8 cellular contexts compared by ENCODE assay signal in genomic region chr10:74078037-74078436, GRCh38.
DNase-seq lines count a peak whose midpoint lies in the region; ATAC-seq, FAIRE-seq and TF ChIP-seq lines count a peak whose summit lies in the region.

No MANE protein-coding gene starts in this region.

- H3K27ac ChIP-seq in sigmoid colon, result peak overlapping the region; percentile 10 to 58 (median 38)
- H3K27ac ChIP-seq in upper lobe of right lung, result no peak overlapping the region

- TF ChIP-seq CTCF in sigmoid colon (IDR thresholded peaks at IDR 0.05) (no peak), D721Med (IDR thresholded peaks at IDR 0.05; ENCODE audit: insufficient read depth, missing control alignments) (no peak), upper lobe of right lung (IDR thresholded peaks at IDR 0.05) (no peak)

- H3K27me3 ChIP-seq in sigmoid colon (no peaks in the 10 kb centered on the region), upper lobe of right lung (no peaks in the 10 kb centered on the region)

- 7 to 18% methylated on average over 1 of the region's 1 CpG for WGBS in sigmoid colon, 2 donors

- intact Hi-C loops in sigmoid colon (cut with DNase I) (loop anchor here (5.0 kb wide), 1 partner anchor 41 kb away; no protein-coding TSS in a partner anchor), upper lobe of right lung (cut with DNase I) (no loop called here)

- H3K36me3 ChIP-seq in sigmoid colon (peaks cover 5 to 50% (median 21%) of the 10 kb centered on the region in 4 donors), upper lobe of right lung (peaks cover 53% of the 10 kb centered on the region)

- peaks cover 0 to 81% (median 56%) of the 10 kb centered on the region in 4 donors for H3K4me1 ChIP-seq in sigmoid colon
- peaks cover 18% of the 10 kb centered on the region for H3K4me1 ChIP-seq in upper lobe of right lung

- TF ChIP-seq POLR2A in GM12891 (IDR thresholded peaks at IDR 0.05; ENCODE audit: low read depth, low read length) (no peak), sigmoid colon (IDR thresholded peaks at IDR 0.05) (no peak)

- H3K9me3 ChIP-seq in sigmoid colon (no peaks in the 10 kb centered on the region), upper lobe of right lung (no peaks in the 10 kb centered on the region)

- H3K4me3 ChIP-seq in sigmoid colon (no peak overlapping the region), upper lobe of right lung (no peak overlapping the region)

- TF ChIP-seq EP300 in sigmoid colon (IDR thresholded peaks at IDR 0.05), result no peak

- FAIRE-seq in GM12891 (lab: Jason Lieb, UNC) (peak; percentile 89), D721Med (lab: Jason Lieb, UNC) (no peak)

- DNase-seq in GM12891 (ENCODE audit: insufficient read length, low spot score), result no peak
- DNase-seq in HK-2 (ENCODE audit: unreplicated experiment), result peak; percentile 55
- peak; percentile 32 for DNase-seq in activated T-cell treated with anti-CD3 and anti-CD28 coated beads for 48 hours (ENCODE audit: low read depth)
- no peak for DNase-seq in sigmoid colon
- no peak for DNase-seq in COLO829 (ENCODE audit: low spot score)
- DNase-seq in SHP77 (lab: John Stamatoyannopoulos, UW), result no peak
- DNase-seq in D721Med (ENCODE audit: insufficient read length, low spot score), result no peak
- no peak for DNase-seq in upper lobe of right lung

- no peak for ATAC-seq in upper lobe of right lung

TF ChIP-seq in GM12891, 5 proteins besides CTCF, POLR2A, EP300 and RAD21:
- TF ChIP-seq SPI1 (IDR thresholded peaks at IDR 0.05; ENCODE audit: low read depth, low read length), result peak; percentile 72
- no peak for TF ChIP-seq TAF1 (IDR thresholded peaks at IDR 0.05; ENCODE audit: low read depth, low read length)

Comparison
In these comparisons a context has a peak if more than half of its experiments do, and no peak if none do; other contexts are left out.
1. DNase-seq: peak in HK-2 (single experiment) and activated T-cell treated with anti-CD3 and anti-CD28 coated beads for 48 hours (single experiment); none in GM12891 (single experiment), sigmoid colon (single experiment), COLO829 (single experiment), SHP77 (0 of 2), D721Med (single experiment) and upper lobe of right lung (single experiment).